Comparison of ENCODE assay signal across 1 cellular context in genomic region chr12:49098035-49098451, GRCh38.
TF ChIP-seq lines count a peak whose summit lies in the region.

No MANE protein-coding gene starts in this region.

TF ChIP-seq in Ishikawa, 13 proteins besides CTCF, POLR2A, EP300 and RAD21 (continued from another document):
- TF ChIP-seq YY1 (IDR thresholded peaks at IDR 0.05; ENCODE audit: low read depth) = no peak
- TF ChIP-seq FOXM1 (IDR thresholded peaks at IDR 0.05; ENCODE audit: borderline replicate concordance, low read depth) = no peak
- TF ChIP-seq USF1 (IDR thresholded peaks at IDR 0.05) = no peak
- no peak for TF ChIP-seq NFIC (IDR thresholded peaks at IDR 0.05)
- no peak for TF ChIP-seq ZBTB7A (IDR thresholded peaks at IDR 0.05; ENCODE audit: low read depth)
